In genomic region chr5:143403607-143404415, GRCh38 we compare ENCODE assay signal across 8 cellular contexts. TPM values are rescaled to one million over a fixed set of nuclear protein-coding genes. Genes with fewer than 3 reads are reported as not detected.
DNase-seq lines count a peak whose midpoint lies in the region; ATAC-seq and TF ChIP-seq lines count a peak whose summit lies in the region.

Gene NR3C1 (minus strand): TSS chr5:143403686. CDS start chr5:143400839, 2,847 bp downstream.

- peak; percentile 70 for ATAC-seq in GM18498 (IDR thresholded peaks at IDR 0.05; ENCODE audit: unreplicated experiment)
- ATAC-seq in HG02943 (IDR thresholded peaks at IDR 0.05; ENCODE audit: low read depth, unreplicated experiment) = peak; percentile 49

- TF ChIP-seq CTCF in chondrocyte (IDR thresholded peaks at IDR 0.05) = peak; percentile 76

- H3K27me3 Mint-ChIP-seq in chondrocyte (ENCODE audit: low read depth) = no peaks in the 10 kb centered on the region

- no peaks in the 10 kb centered on the region for H3K9me3 Mint-ChIP-seq in chondrocyte (ENCODE audit: low read depth)

- H3K4me3 Mint-ChIP-seq in chondrocyte (ENCODE audit: unreplicated experiment) = peak within 1 kb of the TSS; percentile 87

- peaks cover 43% of the 10 kb centered on the region for H3K4me1 Mint-ChIP-seq in chondrocyte (ENCODE audit: low read depth)

- peak within 1 kb of the TSS; percentile 100 for H3K27ac Mint-ChIP-seq in chondrocyte (ENCODE audit: unreplicated experiment)

- H3K36me3 Mint-ChIP-seq in chondrocyte (ENCODE audit: low read depth) = peaks cover 11% of the 10 kb centered on the region

- DNase-seq in A172 (ENCODE audit: low spot score) (peak; percentile 70), NCI-H2196 (lab: John Stamatoyannopoulos, UW; ENCODE audit: unreplicated experiment) (peak; percentile 78), chondrocyte (ENCODE audit: low spot score) (peak; percentile 95), kidney tubule cell (ENCODE audit: low spot score) (peak; percentile 92)
- peak; percentile 85 for DNase-seq in activated CD4-positive, alpha-beta T cell treated with anti-CD3 and anti-CD28 coated beads for 1 hour
- DNase-seq in stimulated activated CD4-positive, alpha-beta T cell treated with anti-CD3 and anti-CD28 coated beads, Interleukin-1b, Interleukin-23, amount 100 ng/mL, for 24 hours (ENCODE audit: low read depth in 4 of 4, low spot score in 1 of 4) = peak; percentile 57 to 79 (median 70)

RNA-seq across cellular contexts. Expression of gene NR3C1, which starts in this region (rescaled TPM):
- 35.3 and 42.1 TPM in 2 replicates for total RNA-seq in A172 (2014; rRNA removed; shearing (Covaris generic))
- total RNA-seq in chondrocyte = 37.1 to 46.4 TPM (median 44.6 TPM) in 3 replicates

Comparison
In these comparisons a context has a peak if more than half of its experiments do, and no peak if none do; other contexts are left out.
1. Peak in every context shown above with its lines: DNase-seq and ATAC-seq.